Comparison of ENCODE assay signal across 1 cellular context in the genomic region with DNA sequence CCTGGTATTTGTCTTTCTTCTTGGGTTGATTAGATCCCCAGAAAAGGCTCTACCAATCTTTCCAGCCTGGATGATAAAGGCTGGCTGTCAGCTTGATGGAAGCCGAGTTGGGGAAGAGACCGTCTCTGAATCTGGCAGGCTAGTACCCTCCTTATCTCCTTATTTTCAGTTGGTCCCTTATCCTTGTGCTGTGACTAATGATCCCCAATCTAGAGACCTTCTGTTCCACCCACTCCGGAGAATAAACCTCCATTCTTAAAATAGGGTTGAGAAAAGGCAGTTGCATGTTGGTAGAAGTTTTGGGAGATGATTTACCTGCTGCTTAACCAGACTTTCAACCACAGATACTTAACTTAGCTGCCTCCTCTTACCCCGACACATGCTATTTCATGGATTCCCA.
TF ChIP-seq lines count a peak whose summit lies in the region.

No MANE protein-coding gene starts in this region.

TF ChIP-seq in GM23338, 12 proteins besides CTCF, POLR2A, EP300 and RAD21 (continued from another document):
- TF ChIP-seq, protein P1, sequence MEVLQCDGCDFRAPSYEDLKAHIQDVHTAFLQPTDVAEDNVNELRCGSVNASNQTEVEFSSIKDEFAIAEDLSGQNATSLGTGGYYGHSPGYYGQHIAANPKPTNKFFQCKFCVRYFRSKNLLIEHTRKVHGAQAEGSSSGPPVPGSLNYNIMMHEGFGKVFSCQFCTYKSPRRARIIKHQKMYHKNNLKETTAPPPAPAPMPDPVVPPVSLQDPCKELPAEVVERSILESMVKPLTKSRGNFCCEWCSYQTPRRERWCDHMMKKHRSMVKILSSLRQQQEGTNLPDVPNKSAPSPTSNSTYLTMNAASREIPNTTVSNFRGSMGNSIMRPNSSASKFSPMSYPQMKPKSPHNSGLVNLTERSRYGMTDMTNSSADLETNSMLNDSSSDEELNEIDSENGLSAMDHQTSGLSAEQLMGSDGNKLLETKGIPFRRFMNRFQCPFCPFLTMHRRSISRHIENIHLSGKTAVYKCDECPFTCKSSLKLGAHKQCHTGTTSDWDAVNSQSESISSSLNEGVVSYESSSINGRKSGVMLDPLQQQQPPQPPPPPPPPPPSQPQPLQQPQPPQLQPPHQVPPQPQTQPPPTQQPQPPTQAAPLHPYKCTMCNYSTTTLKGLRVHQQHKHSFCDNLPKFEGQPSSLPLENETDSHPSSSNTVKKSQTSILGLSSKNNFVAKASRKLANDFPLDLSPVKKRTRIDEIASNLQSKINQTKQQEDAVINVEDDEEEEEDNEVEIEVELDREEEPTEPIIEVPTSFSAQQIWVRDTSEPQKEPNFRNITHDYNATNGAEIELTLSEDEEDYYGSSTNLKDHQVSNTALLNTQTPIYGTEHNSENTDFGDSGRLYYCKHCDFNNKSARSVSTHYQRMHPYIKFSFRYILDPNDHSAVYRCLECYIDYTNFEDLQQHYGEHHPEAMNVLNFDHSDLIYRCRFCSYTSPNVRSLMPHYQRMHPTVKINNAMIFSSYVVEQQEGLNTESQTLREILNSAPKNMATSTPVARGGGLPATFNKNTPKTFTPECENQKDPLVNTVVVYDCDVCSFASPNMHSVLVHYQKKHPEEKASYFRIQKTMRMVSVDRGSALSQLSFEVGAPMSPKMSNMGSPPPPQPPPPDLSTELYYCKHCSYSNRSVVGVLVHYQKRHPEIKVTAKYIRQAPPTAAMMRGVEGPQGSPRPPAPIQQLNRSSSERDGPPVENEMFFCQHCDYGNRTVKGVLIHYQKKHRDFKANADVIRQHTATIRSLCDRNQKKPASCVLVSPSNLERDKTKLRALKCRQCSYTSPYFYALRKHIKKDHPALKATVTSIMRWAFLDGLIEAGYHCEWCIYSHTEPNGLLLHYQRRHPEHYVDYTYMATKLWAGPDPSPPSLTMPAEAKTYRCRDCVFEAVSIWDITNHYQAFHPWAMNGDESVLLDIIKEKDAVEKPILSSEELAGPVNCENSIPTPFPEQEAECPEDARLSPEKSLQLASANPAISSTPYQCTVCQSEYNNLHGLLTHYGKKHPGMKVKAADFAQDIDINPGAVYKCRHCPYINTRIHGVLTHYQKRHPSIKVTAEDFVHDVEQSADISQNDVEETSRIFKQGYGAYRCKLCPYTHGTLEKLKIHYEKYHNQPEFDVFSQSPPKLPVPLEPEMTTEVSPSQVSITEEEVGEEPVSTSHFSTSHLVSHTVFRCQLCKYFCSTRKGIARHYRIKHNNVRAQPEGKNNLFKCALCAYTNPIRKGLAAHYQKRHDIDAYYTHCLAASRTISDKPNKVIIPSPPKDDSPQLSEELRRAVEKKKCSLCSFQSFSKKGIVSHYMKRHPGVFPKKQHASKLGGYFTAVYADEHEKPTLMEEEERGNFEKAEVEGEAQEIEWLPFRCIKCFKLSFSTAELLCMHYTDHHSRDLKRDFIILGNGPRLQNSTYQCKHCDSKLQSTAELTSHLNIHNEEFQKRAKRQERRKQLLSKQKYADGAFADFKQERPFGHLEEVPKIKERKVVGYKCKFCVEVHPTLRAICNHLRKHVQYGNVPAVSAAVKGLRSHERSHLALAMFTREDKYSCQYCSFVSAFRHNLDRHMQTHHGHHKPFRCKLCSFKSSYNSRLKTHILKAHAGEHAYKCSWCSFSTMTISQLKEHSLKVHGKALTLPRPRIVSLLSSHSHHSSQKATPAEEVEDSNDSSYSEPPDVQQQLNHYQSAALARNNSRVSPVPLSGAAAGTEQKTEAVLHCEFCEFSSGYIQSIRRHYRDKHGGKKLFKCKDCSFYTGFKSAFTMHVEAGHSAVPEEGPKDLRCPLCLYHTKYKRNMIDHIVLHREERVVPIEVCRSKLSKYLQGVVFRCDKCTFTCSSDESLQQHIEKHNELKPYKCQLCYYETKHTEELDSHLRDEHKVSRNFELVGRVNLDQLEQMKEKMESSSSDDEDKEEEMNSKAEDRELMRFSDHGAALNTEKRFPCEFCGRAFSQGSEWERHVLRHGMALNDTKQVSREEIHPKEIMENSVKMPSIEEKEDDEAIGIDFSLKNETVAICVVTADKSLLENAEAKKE (CRISPR knock-in tag; IDR thresholded peaks at IDR 0.05) = no peak
- no peak for TF ChIP-seq REST (IDR thresholded peaks at IDR 0.05; ENCODE audit: unreplicated experiment)
- no peak for TF ChIP-seq EZH2 (IDR thresholded peaks at IDR 0.05; ENCODE audit: low read depth, unreplicated experiment)
- no peak for TF ChIP-seq STAT1 (IDR thresholded peaks at IDR 0.05; ENCODE audit: unreplicated experiment)
TF ChIP-seq in GM23338: peak in this region for 0.
